In the genomic region with DNA sequence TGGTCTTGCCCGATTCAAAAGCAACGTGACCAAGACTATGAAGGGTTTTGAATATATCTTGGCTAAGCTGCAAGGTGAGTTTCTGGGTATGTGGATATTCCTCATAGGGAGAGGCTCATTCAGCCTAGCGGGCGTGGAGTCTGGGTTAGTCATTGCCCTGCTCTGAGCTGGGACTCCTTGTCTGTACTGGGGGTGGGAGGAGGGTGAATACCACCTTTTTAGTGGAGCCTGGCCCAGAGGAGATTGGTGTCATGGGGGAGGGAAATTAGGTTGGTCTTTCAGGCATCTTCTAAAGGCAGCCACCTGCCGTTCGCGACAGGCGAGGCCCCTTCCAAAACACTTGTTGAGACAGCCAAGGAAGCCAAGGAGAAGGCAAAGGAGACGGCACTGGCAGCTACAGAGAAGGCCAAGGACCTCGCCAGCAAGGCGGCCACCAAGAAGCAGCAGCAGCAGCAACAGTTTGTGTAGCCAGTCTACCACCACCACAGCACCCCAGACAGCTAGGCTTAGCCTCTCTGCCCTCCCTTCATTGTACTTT, we compare ENCODE assay signal across 1 cellular context.
TF ChIP-seq lines count a peak whose summit lies in the region.

No MANE protein-coding gene starts in this region.

TF ChIP-seq in HepG2, 621 proteins besides CTCF, POLR2A, EP300 and RAD21:
- TF ChIP-seq RBFOX2 (IDR thresholded peaks at IDR 0.05; ENCODE audit: low read depth, low read length), result peak; percentile 37; the same call in 1 of the 2 replicates
- TF ChIP-seq AGO2 (optimal IDR thresholded peaks at IDR 0.05; ENCODE audit: low read depth, low read length), result peak; percentile 27
